ENCODE assay signal across 20 cellular contexts in the genomic region with DNA sequence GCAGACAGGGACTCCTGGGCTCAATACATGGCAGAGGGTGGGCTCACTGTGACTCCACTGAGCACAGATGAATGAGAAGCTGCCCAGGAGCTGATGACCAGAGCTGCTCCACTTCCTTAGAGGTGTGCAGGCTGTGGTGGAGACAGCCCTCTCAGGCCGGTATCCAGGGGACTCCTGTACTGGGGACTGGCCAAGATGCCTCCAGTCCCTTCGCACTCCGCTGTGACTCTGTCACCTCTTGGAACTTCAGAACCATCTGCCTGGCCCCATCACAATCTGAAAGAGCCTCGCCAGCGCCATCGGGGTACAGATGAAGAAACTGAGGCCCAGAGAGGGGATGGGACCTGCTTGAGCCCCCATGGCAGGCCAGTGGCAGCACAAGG.
DNase-seq lines count a peak whose midpoint lies in the region; ATAC-seq and TF ChIP-seq lines count a peak whose summit lies in the region.
"Had no signal": no experiment of that assay in that cellular context is flagged by ENCODE, and none has a peak within 500 bp of the region (broad histone marks: within the 10 kb centered on the region; RNA-seq: fewer than 3 reads in every experiment).

No MANE protein-coding gene starts in this region.

- H3K27ac Mint-ChIP-seq in neural progenitor cell = no peak overlapping the region

- H3K9ac ChIP-seq in neural progenitor cell = no peak overlapping the region

- H3K79me2 ChIP-seq in neural progenitor cell (ENCODE audit: low read depth) = no peaks in the 10 kb centered on the region

- H3K4me1 ChIP-seq in ascending aorta (peaks cover 15 to 30% of the 10 kb centered on the region in 2 donors), tibial artery (peaks cover 0 to 49% (median 43%) of the 10 kb centered on the region in 4 donors), neural progenitor cell (peaks cover 12% of the 10 kb centered on the region)

- H2AFZ ChIP-seq in neural progenitor cell (replicated peaks) = no peak overlapping the region

- intact Hi-C loops in ascending aorta (cut with DNase I) (no loop called here), tibial artery (cut with DNase I; ENCODE audit: low total_unique reads) (no loop called here)

- H3K4me1 Mint-ChIP-seq in neural progenitor cell = peaks cover 42% of the 10 kb centered on the region

- no peak overlapping the region for H3K4me2 ChIP-seq in neural progenitor cell

- no peaks in the 10 kb centered on the region for H3K9me3 Mint-ChIP-seq in neural progenitor cell
- H3K9me3 Mint-ChIP-seq: CD14-positive monocyte had no signal

- H3K4me3 ChIP-seq in ascending aorta (no peak overlapping the region), tibial artery (no peak overlapping the region), neural progenitor cell (no peak overlapping the region)
- H3K4me3 ChIP-seq: MG63, Peyer's patch had no signal

- TF ChIP-seq CTCF in ascending aorta (IDR thresholded peaks at IDR 0.05) (no peak), omental fat pad (IDR thresholded peaks at IDR 0.05) (no peak), tibial artery (IDR thresholded peaks at IDR 0.05) (no peak), neural progenitor cell (IDR thresholded peaks at IDR 0.05) (no peak)

- H4K20me1 ChIP-seq in neural progenitor cell (ENCODE audit: low read depth) = no peaks in the 10 kb centered on the region

- no peaks in the 10 kb centered on the region for H3F3A ChIP-seq in neural progenitor cell (ENCODE audit: low read depth)

- ATAC-seq in omental fat pad (ENCODE audit: low FRiP score) (no peak), GM18511 (IDR thresholded peaks at IDR 0.05; ENCODE audit: unreplicated experiment) (no peak), esophagus mucosa (no peak)

- H3K27me3 Mint-ChIP-seq in neural progenitor cell (ENCODE audit: insufficient read depth, low read depth) = peaks cover 5% of the 10 kb centered on the region

- H3K9me3 ChIP-seq in ascending aorta = no peaks in the 10 kb centered on the region
- H3K9me3 ChIP-seq in tibial artery = no peaks in the 10 kb centered on the region
- no peaks in the 10 kb centered on the region for H3K9me3 ChIP-seq in neural progenitor cell (ENCODE audit: low read depth)
- H3K9me3 ChIP-seq: MG63, Peyer's patch had no signal

- H3K36me3 Mint-ChIP-seq in neural progenitor cell = peaks cover 2% of the 10 kb centered on the region

- H3K4me3 Mint-ChIP-seq in neural progenitor cell = no peak overlapping the region

- H3K27ac ChIP-seq in ascending aorta = peak overlapping the region; percentile 76 to 77
- H3K27ac ChIP-seq in tibial artery = peak overlapping the region; percentile 71 to 75
- H3K27ac ChIP-seq in neural progenitor cell = no peak overlapping the region
- H3K27ac ChIP-seq: Peyer's patch had no signal

- H3K27me3 ChIP-seq in ascending aorta = no peaks in the 10 kb centered on the region
- no peaks in the 10 kb centered on the region for H3K27me3 ChIP-seq in tibial artery
- no peaks in the 10 kb centered on the region for H3K27me3 ChIP-seq in neural progenitor cell
- H3K27me3 ChIP-seq: MG63, Peyer's patch had no signal

- DNase-seq in activated CD8-positive, alpha-beta memory T cell treated with anti-CD3 and anti-CD28 coated beads, Interleukin-2, amount 50 U/mL, for 4 hours = peak; percentile 5
- DNase-seq in activated CD8-positive, alpha-beta memory T cell treated with anti-CD3 and anti-CD28 coated beads for 24 hours = no peak
- DNase-seq in ascending aorta (ENCODE audit: low spot score in 2 of 2) = no peak
- peak; percentile 19 for DNase-seq in omental fat pad (ENCODE audit: low spot score)
- DNase-seq in tibial artery = peak; percentile 15 to 47
- no peak for DNase-seq in neural progenitor cell (ENCODE audit: low spot score)
- DNase-seq: 8988T, DMS79, HCEC 1CT, IMR-90, Karpas-422, NCI-H1048, NCI-H1436, NCI-H1930, SHP77 treated with DMSO at 0.1 percent for 48 hours had no signal

- H3K36me3 ChIP-seq in ascending aorta (peaks cover 0 to 2% of the 10 kb centered on the region in 2 donors), tibial artery (no peaks in the 10 kb centered on the region), neural progenitor cell (no peaks in the 10 kb centered on the region)

Comparison
In these comparisons a context has a peak if more than half of its experiments do, and no peak if none do; other contexts are left out.
1. DNase-seq: peak in activated CD8-positive, alpha-beta memory T cell treated with anti-CD3 and anti-CD28 coated beads, Interleukin-2, amount 50 U/mL, for 4 hours (single experiment), omental fat pad (single experiment) and tibial artery (2 of 2); none in activated CD8-positive, alpha-beta memory T cell treated with anti-CD3 and anti-CD28 coated beads for 24 hours (single experiment), ascending aorta (0 of 2) and neural progenitor cell (single experiment).